Comparison of ENCODE assay signal across 18 cellular contexts in genomic region chr17:32954477-32954876, GRCh38. TPM values are rescaled to one million over a fixed set of nuclear protein-coding genes. Genes with fewer than 3 reads are reported as not detected.
"Had no signal": no experiment of that assay in that cellular context is flagged by ENCODE, and none has a peak within 500 bp of the region (broad histone marks: within the 10 kb centered on the region; RNA-seq: fewer than 3 reads in every experiment).

No MANE protein-coding gene starts in this region.

- H3K9me3 ChIP-seq: esophagus muscularis mucosa had no signal

- H3K9me3 Mint-ChIP-seq: mesothelial cell of epicardium; naive thymus-derived CD4-positive, alpha-beta T cell had no signal

- H3K4me3 Mint-ChIP-seq: mesothelial cell of epicardium; naive thymus-derived CD4-positive, alpha-beta T cell had no signal

- H3K4me1 Mint-ChIP-seq: naive thymus-derived CD4-positive, alpha-beta T cell had no signal

- H3K27ac ChIP-seq: cardiac muscle cell, esophagus muscularis mucosa, parathyroid adenoma had no signal

- ATAC-seq: activated CD4-positive, CD25-positive, alpha-beta regulatory T cell treated with anti-CD3 and anti-CD28 coated beads, Interleukin-2, amount 50 U/mL, for 24 hours; naive thymus-derived CD4-positive, alpha-beta T cell had no signal

- DNase-seq: activated CD4-positive, alpha-beta T cell treated with anti-CD3 and anti-CD28 coated beads, Interleukin-2, amount 50 U/mL, for 4 hours; activated naive CD4-positive, alpha-beta T cell treated with Interleukin-2 at 50 U/mL for 16 hours; activated T-cell treated with anti-CD3 and anti-CD28 coated beads for 4 hours; glutamatergic neuron; kidney glomerular epithelial cell; naive thymus-derived CD4-positive, alpha-beta T cell; stimulated activated CD4-positive, alpha-beta T cell treated with anti-CD3 and anti-CD28 coated beads, Interleukin-4, amount 100 ng/mL, for 24 hours; stimulated activated naive CD4-positive, alpha-beta T cell; substantia nigra; trophoblast cell had no signal

- H3K4me3 ChIP-seq: cardiac muscle cell, esophagus muscularis mucosa, lung had no signal

- H3K9ac ChIP-seq: parathyroid adenoma had no signal

- H3K27me3 ChIP-seq: cardiac muscle cell had no signal

- H3K27ac Mint-ChIP-seq: mesothelial cell of epicardium; naive thymus-derived CD4-positive, alpha-beta T cell had no signal

- H3K4me1 ChIP-seq: esophagus muscularis mucosa, parathyroid adenoma had no signal

- H3K36me3 Mint-ChIP-seq: mesothelial cell of epicardium; naive thymus-derived CD4-positive, alpha-beta T cell had no signal

- H3K36me3 ChIP-seq: cardiac muscle cell, esophagus muscularis mucosa had no signal

RNA-seq across cellular contexts. Expression of gene TMEM98, which starts 26.5 kb away (rescaled TPM):
- polyA plus RNA-seq: naive thymus-derived CD4-positive, alpha-beta T cell had no signal

RNA-seq across cellular contexts. Expression of gene SPACA3, which starts 37.2 kb away (rescaled TPM):
- total RNA-seq: cardiac muscle cell; esophagus muscularis mucosa; fibroblast of villous mesenchyme; mesothelial cell of epicardium; naive thymus-derived CD4-positive, alpha-beta T cell; skeletal muscle tissue had no signal
- polyA plus RNA-seq: cardiac muscle cell; naive thymus-derived CD4-positive, alpha-beta T cell had no signal
